In the genomic region with DNA sequence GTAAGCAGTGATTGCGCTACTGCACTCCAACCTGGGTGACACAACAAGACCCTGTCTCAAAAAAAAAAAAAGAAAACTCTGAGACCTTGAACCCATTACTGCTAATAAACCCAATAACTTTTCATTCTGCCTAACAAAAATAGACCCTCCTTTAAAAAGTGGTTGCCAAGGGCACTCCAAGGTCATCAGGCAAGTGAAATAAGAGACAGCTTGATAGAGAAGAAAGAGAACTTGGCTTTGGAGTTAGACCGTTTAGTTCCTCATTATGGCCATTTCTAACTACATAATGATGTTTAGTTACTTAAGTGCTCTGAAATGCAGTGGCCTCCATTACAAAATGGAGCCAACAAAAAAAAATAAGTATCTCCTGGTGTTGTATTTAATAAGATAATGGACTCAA, we compare ENCODE assay signal across 17 cellular contexts. TPM values are rescaled to one million over a fixed set of nuclear protein-coding genes. Genes with fewer than 3 reads are reported as not detected.
DNase-seq lines count a peak whose midpoint lies in the region; ATAC-seq, FAIRE-seq and TF ChIP-seq lines count a peak whose summit lies in the region.
"Had no signal": no experiment of that assay in that cellular context is flagged by ENCODE, and none has a peak within 500 bp of the region (broad histone marks: within the 10 kb centered on the region; RNA-seq: fewer than 3 reads in every experiment).

No MANE protein-coding gene starts in this region.

- no peaks in the 10 kb centered on the region for H3K79me2 ChIP-seq in astrocyte (ENCODE audit: insufficient read depth, low read length)

- FAIRE-seq in astrocyte (lab: Jason Lieb, UNC), result no peak
- FAIRE-seq: GM12892, H1 had no signal

- DNase-seq in activated T-cell treated with anti-CD3 and anti-CD28 coated beads, Interleukin-2, amount 50 U/mL, for 72 hours, result no peak
- DNase-seq in activated T-cell treated with anti-CD3 and anti-CD28 coated beads, Interleukin-2, amount 50 U/mL, for 1 hour, result no peak
- peak; percentile 70 for DNase-seq in NCI-H2227 (lab: John Stamatoyannopoulos, UW; ENCODE audit: unreplicated experiment)
- no peak for DNase-seq in astrocyte (ENCODE audit: low read depth)
- DNase-seq in stimulated activated naive CD8-positive, alpha-beta T cell treated with anti-CD3 and anti-CD28 coated beads, Interleukin-15, amount 100 ng/mL, for 72 hours, result no peak
- no peak for DNase-seq in cortex of kidney (lab: John Stamatoyannopoulos, UW)
- no peak for DNase-seq in pons (ENCODE audit: low spot score)
- no peak for DNase-seq in NCI-H2196 treated with DMSO at 0.1 percent for 48 hours (lab: John Stamatoyannopoulos, UW; ENCODE audit: unreplicated experiment)
- DNase-seq: activated CD8-positive, alpha-beta memory T cell treated with anti-CD3 and anti-CD28 coated beads for 24 hours; BE2C; MG63; midbrain; stimulated activated CD4-positive, alpha-beta T cell treated with anti-CD3 and anti-CD28 coated beads, Interleukin-2, amount 100 ng/mL, for 24 hours; stimulated activated naive B cell treated with anti-CD40 and anti-IgM and Interleukin-4, amounts not matched to agents 10 μg/mL and 1 μg/mL and 100 μg/mL, for 72 hours; T-cell had no signal

- H3K4me1 Mint-ChIP-seq in activated T-cell treated with anti-CD3 and anti-CD28 coated beads, Interleukin-2, amount 50 U/mL, for 72 hours (ENCODE audit: low read depth), result peaks cover 67% of the 10 kb centered on the region
- H3K4me1 Mint-ChIP-seq in astrocyte (ENCODE audit: low read depth, unreplicated experiment), result peaks cover 35% of the 10 kb centered on the region
- H3K4me1 Mint-ChIP-seq in stimulated activated naive CD8-positive, alpha-beta T cell treated with anti-CD3 and anti-CD28 coated beads, Interleukin-15, amount 100 ng/mL, for 72 hours, result peaks cover 66% of the 10 kb centered on the region

- peaks cover 25% of the 10 kb centered on the region for H3K4me1 ChIP-seq in astrocyte (ENCODE audit: insufficient read depth, low read length)

- no peak for ATAC-seq in activated T-cell treated with anti-CD3 and anti-CD28 coated beads, Interleukin-2, amount 50 U/mL, for 72 hours (replicated peaks in 1 of 2)
- ATAC-seq in stimulated activated naive CD8-positive, alpha-beta T cell treated with anti-CD3 and anti-CD28 coated beads, Interleukin-15, amount 100 ng/mL, for 72 hours, result no peak
- ATAC-seq: stimulated activated naive B cell treated with anti-CD40 and anti-IgM and Interleukin-4, amounts not matched to agents 10 μg/mL and 1 μg/mL and 100 μg/mL, for 72 hours; T-cell had no signal

- H3K27me3 ChIP-seq in astrocyte (ENCODE audit: insufficient read depth, low read length), result no peaks in the 10 kb centered on the region
- H3K27me3 ChIP-seq: BE2C, MG63 had no signal

- peaks cover 10 to 26% of the 10 kb centered on the region in 2 donors for H3K36me3 Mint-ChIP-seq in activated T-cell treated with anti-CD3 and anti-CD28 coated beads, Interleukin-2, amount 50 U/mL, for 72 hours (ENCODE audit: insufficient read depth in 2 of 2)
- H3K36me3 Mint-ChIP-seq in astrocyte (ENCODE audit: low read depth, unreplicated experiment), result no peaks in the 10 kb centered on the region
- H3K36me3 Mint-ChIP-seq: stimulated activated naive B cell treated with anti-CD40 and anti-IgM and Interleukin-4, amounts not matched to agents 10 μg/mL and 1 μg/mL and 100 μg/mL, for 72 hours; T-cell had no signal

- H3K9me3 Mint-ChIP-seq in activated T-cell treated with anti-CD3 and anti-CD28 coated beads, Interleukin-2, amount 50 U/mL, for 72 hours, result peaks cover 0 to 10% of the 10 kb centered on the region in 2 donors
- no peaks in the 10 kb centered on the region for H3K9me3 Mint-ChIP-seq in astrocyte (ENCODE audit: unreplicated experiment)
- peaks cover 5 to 14% of the 10 kb centered on the region in 2 donors for H3K9me3 Mint-ChIP-seq in stimulated activated naive CD8-positive, alpha-beta T cell treated with anti-CD3 and anti-CD28 coated beads, Interleukin-15, amount 100 ng/mL, for 72 hours
- H3K9me3 Mint-ChIP-seq: T-cell had no signal

- H2AFZ ChIP-seq in astrocyte (ENCODE audit: low read depth, low read length), result no peak overlapping the region

- no peaks in the 10 kb centered on the region for H3K9me3 ChIP-seq in astrocyte (ENCODE audit: insufficient read depth, low read depth, low read length)
- H3K9me3 ChIP-seq: BE2C, MG63 had no signal

- H3K9ac ChIP-seq in astrocyte (ENCODE audit: low read length), result no peak overlapping the region

- H3K4me2 ChIP-seq in astrocyte (ENCODE audit: low read length), result no peak overlapping the region

- TF ChIP-seq CTCF in astrocyte (IDR thresholded peaks at IDR 0.05; ENCODE audit: insufficient read depth, low read depth, low read length), result no peak

- H3K27ac Mint-ChIP-seq in activated T-cell treated with anti-CD3 and anti-CD28 coated beads, Interleukin-2, amount 50 U/mL, for 72 hours, result peak overlapping the region; percentile 24
- peak overlapping the region; percentile 98 for H3K27ac Mint-ChIP-seq in astrocyte (ENCODE audit: unreplicated experiment)
- peak overlapping the region; percentile 70 to 78 for H3K27ac Mint-ChIP-seq in stimulated activated naive CD8-positive, alpha-beta T cell treated with anti-CD3 and anti-CD28 coated beads, Interleukin-15, amount 100 ng/mL, for 72 hours
- H3K27ac Mint-ChIP-seq: stimulated activated naive B cell treated with anti-CD40 and anti-IgM and Interleukin-4, amounts not matched to agents 10 μg/mL and 1 μg/mL and 100 μg/mL, for 72 hours had no signal

- no peak overlapping the region for H3K4me3 Mint-ChIP-seq in activated T-cell treated with anti-CD3 and anti-CD28 coated beads, Interleukin-2, amount 50 U/mL, for 72 hours
- no peak overlapping the region for H3K4me3 Mint-ChIP-seq in astrocyte (ENCODE audit: unreplicated experiment)
- no peak overlapping the region for H3K4me3 Mint-ChIP-seq in stimulated activated naive CD8-positive, alpha-beta T cell treated with anti-CD3 and anti-CD28 coated beads, Interleukin-15, amount 100 ng/mL, for 72 hours
- H3K4me3 Mint-ChIP-seq: stimulated activated naive B cell treated with anti-CD40 and anti-IgM and Interleukin-4, amounts not matched to agents 10 μg/mL and 1 μg/mL and 100 μg/mL, for 72 hours; T-cell had no signal

- H3K4me3 ChIP-seq in astrocyte (ENCODE audit: insufficient read depth, low read depth, low read length), result no peak overlapping the region
- H3K4me3 ChIP-seq: MG63 had no signal

- H4K20me1 ChIP-seq in astrocyte (ENCODE audit: insufficient read depth, low read length), result no peaks in the 10 kb centered on the region

- H3K36me3 ChIP-seq in astrocyte (ENCODE audit: insufficient read depth, low read length), result no peaks in the 10 kb centered on the region
- H3K36me3 ChIP-seq: BE2C, MG63 had no signal

- H3K27ac ChIP-seq in astrocyte (ENCODE audit: low read depth, low read length), result no peak overlapping the region

- H3K27me3 Mint-ChIP-seq in activated T-cell treated with anti-CD3 and anti-CD28 coated beads, Interleukin-2, amount 50 U/mL, for 72 hours (ENCODE audit: low read depth), result no peaks in the 10 kb centered on the region
- H3K27me3 Mint-ChIP-seq in astrocyte (ENCODE audit: low read depth, unreplicated experiment), result no peaks in the 10 kb centered on the region
- H3K27me3 Mint-ChIP-seq in stimulated activated naive CD8-positive, alpha-beta T cell treated with anti-CD3 and anti-CD28 coated beads, Interleukin-15, amount 100 ng/mL, for 72 hours, result no peaks in the 10 kb centered on the region
- H3K27me3 Mint-ChIP-seq: stimulated activated naive B cell treated with anti-CD40 and anti-IgM and Interleukin-4, amounts not matched to agents 10 μg/mL and 1 μg/mL and 100 μg/mL, for 72 hours; T-cell had no signal

RNA-seq across cellular contexts. Expression of gene PHLDA1, which starts 55.9 kb away (rescaled TPM):
- total RNA-seq in activated T-cell treated with anti-CD3 and anti-CD28 coated beads, Interleukin-2, amount 50 U/mL, for 72 hours, result 10 to 100 TPM; 19.9 to 33.6 TPM
- total RNA-seq in astrocyte, result 41.2 and 43.9 TPM in 2 replicates

Comparison
In these comparisons a context has a peak if more than half of its experiments do, and no peak if none do; other contexts are left out.
1. H3K27ac Mint-ChIP-seq: peak in every context shown above with its lines; median percentile 98 in astrocyte; 74 in stimulated activated naive CD8-positive, alpha-beta T cell treated with anti-CD3 and anti-CD28 coated beads, Interleukin-15, amount 100 ng/mL, for 72 hours; 24 in activated T-cell treated with anti-CD3 and anti-CD28 coated beads, Interleukin-2, amount 50 U/mL, for 72 hours.